In the genomic region with DNA sequence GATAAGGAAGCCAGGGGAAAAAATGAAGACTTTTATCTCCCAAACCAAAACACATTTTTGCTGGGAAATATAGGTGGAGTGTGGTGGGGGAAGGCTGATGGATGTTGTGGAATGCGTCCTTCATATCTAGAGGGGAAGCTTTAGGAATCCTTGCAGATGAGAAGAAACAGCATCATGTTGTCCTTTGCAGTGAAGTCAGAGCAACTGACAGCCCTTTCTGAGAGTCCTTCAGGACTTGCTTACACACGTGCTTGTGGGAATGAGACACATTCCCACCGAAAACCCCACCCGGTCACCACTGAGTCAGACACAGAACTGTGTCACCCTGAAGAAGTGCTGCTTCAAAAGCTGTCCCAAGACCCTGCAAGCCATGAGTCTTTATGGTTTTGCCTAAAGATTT, we compare ENCODE assay signal across 1 cellular context.
TF ChIP-seq lines count a peak whose summit lies in the region.

No MANE protein-coding gene starts in this region.

TF ChIP-seq in HCT116, 20 proteins besides CTCF, POLR2A, EP300 and RAD21 (continued from another document):
- TF ChIP-seq CEBPB (IDR thresholded peaks at IDR 0.05; ENCODE audit: low read depth), result no peak
- no peak for TF ChIP-seq ELF1 (IDR thresholded peaks at IDR 0.05; ENCODE audit: borderline replicate concordance, low read depth)
- no peak for TF ChIP-seq ZFX (IDR thresholded peaks at IDR 0.05)
- no peak for TF ChIP-seq ZBTB33 (IDR thresholded peaks at IDR 0.05; ENCODE audit: extremely low read depth, insufficient replicate concordance, low read length)
- TF ChIP-seq FOSL1 (IDR thresholded peaks at IDR 0.05; ENCODE audit: low read depth), result no peak
- no peak for TF ChIP-seq SIN3A (IDR thresholded peaks at IDR 0.05; ENCODE audit: low read depth)
- TF ChIP-seq ATF3 (IDR thresholded peaks at IDR 0.05), result no peak
- no peak for TF ChIP-seq EGR1 (IDR thresholded peaks at IDR 0.05; ENCODE audit: low read depth)
- no peak for TF ChIP-seq CBX3 (IDR thresholded peaks at IDR 0.05; ENCODE audit: low read depth)
- TF ChIP-seq, protein P1, sequence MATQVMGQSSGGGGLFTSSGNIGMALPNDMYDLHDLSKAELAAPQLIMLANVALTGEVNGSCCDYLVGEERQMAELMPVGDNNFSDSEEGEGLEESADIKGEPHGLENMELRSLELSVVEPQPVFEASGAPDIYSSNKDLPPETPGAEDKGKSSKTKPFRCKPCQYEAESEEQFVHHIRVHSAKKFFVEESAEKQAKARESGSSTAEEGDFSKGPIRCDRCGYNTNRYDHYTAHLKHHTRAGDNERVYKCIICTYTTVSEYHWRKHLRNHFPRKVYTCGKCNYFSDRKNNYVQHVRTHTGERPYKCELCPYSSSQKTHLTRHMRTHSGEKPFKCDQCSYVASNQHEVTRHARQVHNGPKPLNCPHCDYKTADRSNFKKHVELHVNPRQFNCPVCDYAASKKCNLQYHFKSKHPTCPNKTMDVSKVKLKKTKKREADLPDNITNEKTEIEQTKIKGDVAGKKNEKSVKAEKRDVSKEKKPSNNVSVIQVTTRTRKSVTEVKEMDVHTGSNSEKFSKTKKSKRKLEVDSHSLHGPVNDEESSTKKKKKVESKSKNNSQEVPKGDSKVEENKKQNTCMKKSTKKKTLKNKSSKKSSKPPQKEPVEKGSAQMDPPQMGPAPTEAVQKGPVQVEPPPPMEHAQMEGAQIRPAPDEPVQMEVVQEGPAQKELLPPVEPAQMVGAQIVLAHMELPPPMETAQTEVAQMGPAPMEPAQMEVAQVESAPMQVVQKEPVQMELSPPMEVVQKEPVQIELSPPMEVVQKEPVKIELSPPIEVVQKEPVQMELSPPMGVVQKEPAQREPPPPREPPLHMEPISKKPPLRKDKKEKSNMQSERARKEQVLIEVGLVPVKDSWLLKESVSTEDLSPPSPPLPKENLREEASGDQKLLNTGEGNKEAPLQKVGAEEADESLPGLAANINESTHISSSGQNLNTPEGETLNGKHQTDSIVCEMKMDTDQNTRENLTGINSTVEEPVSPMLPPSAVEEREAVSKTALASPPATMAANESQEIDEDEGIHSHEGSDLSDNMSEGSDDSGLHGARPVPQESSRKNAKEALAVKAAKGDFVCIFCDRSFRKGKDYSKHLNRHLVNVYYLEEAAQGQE (IDR thresholded peaks at IDR 0.05; ENCODE audit: low read depth), result no peak
